21 cellular contexts compared by ENCODE assay signal in genomic region chr14:32109676-32110075, GRCh38. TPM values are rescaled to one million over a fixed set of nuclear protein-coding genes. Genes with fewer than 3 reads are reported as not detected.
DNase-seq lines count a peak whose midpoint lies in the region; FAIRE-seq and TF ChIP-seq lines count a peak whose summit lies in the region.
"Had no signal": no experiment of that assay in that cellular context is flagged by ENCODE, and none has a peak within 500 bp of the region (broad histone marks: within the 10 kb centered on the region; RNA-seq: fewer than 3 reads in every experiment).

No MANE protein-coding gene starts in this region.

- CTCF ChIA-PET in AG04450 (lab: Charles Lee) (interaction anchor here (0.6 to 1.0 kb wide), 3 partner anchors 20 to 563 kb away, joined by 3 to 6 read pairs (median 3); no protein-coding TSS in a partner anchor), A673 (lab: Charles Lee) (no interaction called here)

- H3K9me3 ChIP-seq in AG04450 (ENCODE audit: control insufficient read depth, insufficient read depth, low read length) = no peaks in the 10 kb centered on the region
- no peaks in the 10 kb centered on the region for H3K9me3 ChIP-seq in A673 (ENCODE audit: low read depth, low read length, poor library complexity, severe bottlenecking)
- no peaks in the 10 kb centered on the region for H3K9me3 ChIP-seq in stomach
- H3K9me3 ChIP-seq: HAP-1, lower lobe of right lung, MG63, uterus had no signal

- no peaks in the 10 kb centered on the region for H3K4me1 ChIP-seq in A673 (ENCODE audit: insufficient read depth, low read length, poor library complexity, severe bottlenecking)
- H3K4me1 ChIP-seq in stomach = peaks cover 0 to 29% (median 8%) of the 10 kb centered on the region in 4 donors
- H3K4me1 ChIP-seq: uterus had no signal

- no peak for TF ChIP-seq EP300 in stomach (IDR thresholded peaks at IDR 0.05)

- H3K27me3 ChIP-seq in AG04450 (ENCODE audit: control insufficient read depth, insufficient read depth, low read length) (no peaks in the 10 kb centered on the region), A673 (replicated peaks; ENCODE audit: insufficient read depth, low read depth, low read length, poor library complexity) (no peaks in the 10 kb centered on the region), stomach (no peaks in the 10 kb centered on the region)
- H3K27me3 ChIP-seq: MG63, uterus had no signal

- no TSS peak for BruUV-seq in A673 (replicated peaks; lab: Mats Ljungman, UMichigan)

- FAIRE-seq in islet of Langerhans (lab: Jason Lieb, UNC) = peak; percentile 43
- FAIRE-seq: RCC 7860 had no signal

- intact Hi-C loops in A673 (cut with micrococcal nuclease; ENCODE audit: unreplicated experiment) = no loop called here
- intact Hi-C loops in stomach (cut with DNase I; ENCODE audit: low total_unique reads) = no loop called here

- H3K27ac ChIP-seq in AG04450 (ENCODE audit: low read depth, low read length) (no peak overlapping the region), A673 (ENCODE audit: low read depth, low read length, poor library complexity, severe bottlenecking) (no peak overlapping the region), stomach (no peak overlapping the region)
- H3K27ac ChIP-seq: lower lobe of right lung, uterus had no signal

- TF ChIP-seq POLR2A in stomach (IDR thresholded peaks at IDR 0.05) = no peak

- H3K4me3 ChIP-seq in AG04450 (ENCODE audit: low read depth, low read length) = no peak overlapping the region
- H3K4me3 ChIP-seq in A673 (ENCODE audit: low read depth, low read length, poor library complexity, severe bottlenecking) = no peak overlapping the region
- H3K4me3 ChIP-seq in stomach = no peak overlapping the region
- H3K4me3 ChIP-seq: HAP-1, lower lobe of right lung, MG63, uterus had no signal

- POLR2A ChIA-PET in AG04450 (lab: Yijun Ruan, JAX) = interaction anchor here (0.7 kb wide), 2 partner anchors 22 to 368 kb away, joined by 5 read pairs; no protein-coding TSS in a partner anchor
- POLR2A ChIA-PET in A673 (lab: Charles Lee; ENCODE audit: low non-redundant PET) = interaction anchor here (0.6 kb wide), 1 partner anchor 33 kb away, joined by 3 read pairs; the partner anchor contains the start of gene ARHGAP5

- TF ChIP-seq CTCF in AG04450 (IDR thresholded peaks at IDR 0.05; ENCODE audit: low read depth, low read length) (no peak), A673 (conservative IDR thresholded peaks at IDR 0.05; ENCODE audit: low read depth, low read length) (no peak), stomach (IDR thresholded peaks at IDR 0.05) (no peak)

- DNase-seq in AG04450 (ENCODE audit: low read depth, low spot score) = peak; percentile 54
- peak; percentile 91 for DNase-seq in HCEC 1CT
- peak; percentile 73 for DNase-seq in astrocyte of the hippocampus (ENCODE audit: low read depth, low spot score)
- no peak for DNase-seq in A673 (ENCODE audit: low spot score)
- DNase-seq in foreskin melanocyte = no peak
- DNase-seq in germinal center (ENCODE audit: low spot score) = no peak
- no peak for DNase-seq in stomach
- DNase-seq: activated CD4-positive, CD25-positive, alpha-beta regulatory T cell; activated CD8-positive, alpha-beta memory T cell treated with anti-CD3 and anti-CD28 coated beads, Interleukin-2, amount 50 U/mL, for 48 hours; activated naive CD8-positive, alpha-beta T cell treated with anti-CD3 and anti-CD28 coated beads for 36 hours; AML-193; lower lobe of right lung; MG63; NCI-H2029 treated with DMSO at 0.1 percent for 48 hours; NCI-H526; nephron progenitor cell; T-helper 1 cell; uterus had no signal

- WGBS in stomach, 5 donors = 76 to 87% (median 84%) methylated on average over 5 of the region's 5 CpGs

- H3K36me3 ChIP-seq in A673 (ENCODE audit: insufficient read depth, low read length, poor library complexity, severe bottlenecking) (no peaks in the 10 kb centered on the region), stomach (no peaks in the 10 kb centered on the region)
- H3K36me3 ChIP-seq: HAP-1, lower lobe of right lung, MG63, uterus had no signal

RNA-seq across cellular contexts. Expression of gene ARHGAP5, which starts 32.6 kb away (rescaled TPM):
- polyA plus RNA-seq in AG04450 (2011; rRNA removed) (28.2 and 45.6 TPM in 2 replicates), stomach (10 to 100 TPM; 10.3 to 18.8 (median 15.9) TPM)
- 33.2 and 67.3 TPM in 2 replicates for polyA minus RNA-seq in AG04450 (2011; rRNA and poly(A)+ RNA removed)
- total RNA-seq in A673 (2021) (44.5 and 51.3 TPM in 2 replicates), stomach (100 to 1,000 TPM in 4 of 5 donors, 10 to 100 TPM in 1; 89.7 to 229 (median 131) TPM)

Comparison
In these comparisons a context has a peak if more than half of its experiments do, and no peak if none do; other contexts are left out.
1. DNase-seq: peak in AG04450 (single experiment), HCEC 1CT (single experiment) and astrocyte of the hippocampus (single experiment); none in A673 (single experiment), foreskin melanocyte (single experiment), germinal center (single experiment) and stomach (single experiment).